Comparison of ENCODE assay signal across 14 cellular contexts in genomic region chr7:55109384-55110167, GRCh38.
DNase-seq lines count a peak whose midpoint lies in the region; ATAC-seq and TF ChIP-seq lines count a peak whose summit lies in the region.
"Had no signal": no experiment of that assay in that cellular context is flagged by ENCODE, and none has a peak within 500 bp of the region (broad histone marks: within the 10 kb centered on the region; RNA-seq: fewer than 3 reads in every experiment).

No MANE protein-coding gene starts in this region.

- CTCF ChIA-PET in Panc1 (lab: Charles Lee) = no interaction called here
- CTCF ChIA-PET in HEK293T (lab: Yijun Ruan, JAX) = interaction anchor here (0.8 kb wide), 1 partner anchor 37 kb away, joined by 4 read pairs; no protein-coding TSS in a partner anchor

- intact Hi-C loops in Panc1 (cut with micrococcal nuclease; ENCODE audit: unreplicated experiment) = no loop called here
- intact Hi-C loops in activated T-helper 1 cell treated with anti-CD3 and anti-CD28 coated beads, Interleukin-12 subunit alpha, Interleukin-12 subunit beta, Interleukin-2, Interleukin-4 antibody, amounts not matched to agents 30 ng/mL and 10 ng/mL and 1 ng/mL, durations not matched to agents 14 hours and 24 hours and 36 hours (cut with micrococcal nuclease) = no loop called here

- no peak overlapping the region for H2AFZ ChIP-seq in osteoblast (ENCODE audit: low read length)

- no peaks in the 10 kb centered on the region for H3K9me3 Mint-ChIP-seq in activated T-helper 1 cell treated with anti-CD3 and anti-CD28 coated beads, Interleukin-12 subunit alpha, Interleukin-12 subunit beta, Interleukin-2, Interleukin-4 antibody, amounts not matched to agents 30 ng/mL and 10 ng/mL and 1 ng/mL, durations not matched to agents 14 hours and 24 hours and 36 hours
- H3K9me3 Mint-ChIP-seq: activated CD4-positive, alpha-beta memory T cell treated with anti-CD3 and anti-CD28 coated beads, Interleukin-2, amount 10 ng/mL, durations not matched to agents 7 days and 5 days; T-helper 1 cell treated with Interleukin-12 subunit alpha and Interleukin-12 subunit beta and Interleukin-4 antibody, amounts not matched to agents 30 μg/mL and 1 μg/mL, for 36 hours had no signal

- H3K36me3 Mint-ChIP-seq in activated T-helper 1 cell treated with anti-CD3 and anti-CD28 coated beads, Interleukin-12 subunit alpha, Interleukin-12 subunit beta, Interleukin-2, Interleukin-4 antibody, amounts not matched to agents 30 ng/mL and 10 ng/mL and 1 ng/mL, durations not matched to agents 14 hours and 24 hours and 36 hours (ENCODE audit: low read depth) = no peaks in the 10 kb centered on the region

- no peaks in the 10 kb centered on the region for H3K9me3 ChIP-seq in Panc1 (ENCODE audit: control insufficient read depth, insufficient read depth, low read depth, low read length)
- H3K9me3 ChIP-seq in osteoblast (ENCODE audit: low read depth, low read length) = no peaks in the 10 kb centered on the region
- H3K9me3 ChIP-seq: transverse colon had no signal

- peaks cover 18% of the 10 kb centered on the region for H4K20me1 ChIP-seq in osteoblast (ENCODE audit: insufficient read depth, low read length)

- no peaks in the 10 kb centered on the region for H3K36me3 ChIP-seq in Panc1 (ENCODE audit: control insufficient read depth, insufficient read depth, low read length)
- peaks cover 4% of the 10 kb centered on the region for H3K36me3 ChIP-seq in osteoblast (ENCODE audit: insufficient read depth, low read length)
- H3K36me3 ChIP-seq: transverse colon had no signal

- POLR2A ChIA-PET in Panc1 (lab: Charles Lee) (interaction anchor here (0.9 kb wide), 1 partner anchor 16 kb away, joined by 4 read pairs; no protein-coding TSS in a partner anchor), HEK293T (lab: Yijun Ruan, JAX) (no interaction called here)

- peaks cover 10% of the 10 kb centered on the region for H3K27me3 Mint-ChIP-seq in activated T-helper 1 cell treated with anti-CD3 and anti-CD28 coated beads, Interleukin-12 subunit alpha, Interleukin-12 subunit beta, Interleukin-2, Interleukin-4 antibody, amounts not matched to agents 30 ng/mL and 10 ng/mL and 1 ng/mL, durations not matched to agents 14 hours and 24 hours and 36 hours (ENCODE audit: insufficient read depth)

- no peak for TF ChIP-seq CTCF in Panc1 (IDR thresholded peaks at IDR 0.05)
- TF ChIP-seq CTCF in osteoblast (IDR thresholded peaks at IDR 0.05; ENCODE audit: extremely low read depth, low read depth, low read length) = no peak

- H3K4me1 Mint-ChIP-seq in activated T-helper 1 cell treated with anti-CD3 and anti-CD28 coated beads, Interleukin-12 subunit alpha, Interleukin-12 subunit beta, Interleukin-2, Interleukin-4 antibody, amounts not matched to agents 30 ng/mL and 10 ng/mL and 1 ng/mL, durations not matched to agents 14 hours and 24 hours and 36 hours (ENCODE audit: low read depth) = no peaks in the 10 kb centered on the region
- H3K4me1 Mint-ChIP-seq: activated CD4-positive, alpha-beta memory T cell treated with anti-CD3 and anti-CD28 coated beads, Interleukin-2, amount 10 ng/mL, durations not matched to agents 7 days and 5 days had no signal

- peak overlapping the region; percentile 26 for H3K4me2 ChIP-seq in osteoblast (ENCODE audit: insufficient read depth, low read length)

- H3K27me3 ChIP-seq in Panc1 (ENCODE audit: control insufficient read depth, insufficient read depth, low read length) = no peaks in the 10 kb centered on the region
- H3K27me3 ChIP-seq in osteoblast (ENCODE audit: insufficient read depth, low read length) = no peaks in the 10 kb centered on the region
- H3K27me3 ChIP-seq: transverse colon had no signal

- H3K4me3 Mint-ChIP-seq in activated T-helper 1 cell treated with anti-CD3 and anti-CD28 coated beads, Interleukin-12 subunit alpha, Interleukin-12 subunit beta, Interleukin-2, Interleukin-4 antibody, amounts not matched to agents 30 ng/mL and 10 ng/mL and 1 ng/mL, durations not matched to agents 14 hours and 24 hours and 36 hours = no peak overlapping the region
- H3K4me3 Mint-ChIP-seq: activated CD4-positive, alpha-beta memory T cell treated with anti-CD3 and anti-CD28 coated beads, Interleukin-2, amount 10 ng/mL, durations not matched to agents 7 days and 5 days; T-helper 1 cell treated with Interleukin-12 subunit alpha and Interleukin-12 subunit beta and Interleukin-4 antibody, amounts not matched to agents 30 μg/mL and 1 μg/mL, for 36 hours had no signal

- H3K27ac ChIP-seq in Panc1 (ENCODE audit: low read length) (peak overlapping the region; percentile 62), osteoblast (ENCODE audit: low read depth, low read length) (peak overlapping the region; percentile 60)
- H3K27ac ChIP-seq: transverse colon had no signal

- ATAC-seq in Panc1 (peak; percentile 49), esophagus mucosa (peak; percentile 91)

- peaks cover 87% of the 10 kb centered on the region for H3K79me2 ChIP-seq in osteoblast (ENCODE audit: insufficient read depth, low read length)

- TSS peak; percentile 4 for BruUV-seq in Panc1 (replicated peaks; lab: Mats Ljungman, UMichigan)

- DNase-seq in DMS79 (lab: John Stamatoyannopoulos, UW) (peak; percentile 82), Panc1 (ENCODE audit: low read depth, low spot score) (no peak), osteoblast (ENCODE audit: insufficient read length, low spot score, missing footprints) (no peak), AML-193 (lab: John Stamatoyannopoulos, UW) (no peak), HEK293T (ENCODE audit: extremely low spot score) (no peak)
- DNase-seq in activated CD4-positive, CD25-positive, alpha-beta regulatory T cell (lab: John Stamatoyannopoulos, UW) = no peak
- no peak for DNase-seq in activated T-helper 1 cell treated with anti-CD3 and anti-CD28 coated beads, Interleukin-12 subunit alpha, Interleukin-12 subunit beta, Interleukin-2, Interleukin-4 antibody, amounts not matched to agents 30 ng/mL and 10 ng/mL and 1 ng/mL, durations not matched to agents 14 hours and 24 hours and 36 hours (ENCODE audit: low spot score)
- DNase-seq: activated CD4-positive, alpha-beta memory T cell treated with anti-CD3 and anti-CD28 coated beads, Interleukin-2, amount 10 ng/mL, durations not matched to agents 7 days and 5 days; activated gamma-delta T cell treated with Interleukin-2 at 50 U/mL for 16 hours; NCI-H1436 treated with DMSO at 0.1 percent for 48 hours; transverse colon had no signal

- H3K4me1 ChIP-seq in Panc1 (ENCODE audit: control insufficient read depth, insufficient read depth, low read length) (peaks cover 72% of the 10 kb centered on the region), osteoblast (ENCODE audit: insufficient read depth, low read length) (peaks cover 67% of the 10 kb centered on the region)

- in situ Hi-C loops in Panc1 (cut with HindIII; ENCODE audit: low pct_unique_long_range_greater_than_20kb, low sequenced_read_pairs) = no loop called here

- H3K4me3 ChIP-seq in Panc1 (ENCODE audit: low read depth in 2 of 2, low read length in 2 of 2) (no peak overlapping the region), osteoblast (ENCODE audit: insufficient read depth, low read length) (no peak overlapping the region)
- H3K4me3 ChIP-seq: lung, transverse colon had no signal

- H3K27ac Mint-ChIP-seq in activated T-helper 1 cell treated with anti-CD3 and anti-CD28 coated beads, Interleukin-12 subunit alpha, Interleukin-12 subunit beta, Interleukin-2, Interleukin-4 antibody, amounts not matched to agents 30 ng/mL and 10 ng/mL and 1 ng/mL, durations not matched to agents 14 hours and 24 hours and 36 hours = no peak overlapping the region
- H3K27ac Mint-ChIP-seq: activated CD4-positive, alpha-beta memory T cell treated with anti-CD3 and anti-CD28 coated beads, Interleukin-2, amount 10 ng/mL, durations not matched to agents 7 days and 5 days; T-helper 1 cell treated with Interleukin-12 subunit alpha and Interleukin-12 subunit beta and Interleukin-4 antibody, amounts not matched to agents 30 μg/mL and 1 μg/mL, for 36 hours had no signal

TF ChIP-seq in HEK293T, 16 proteins besides CTCF, POLR2A, EP300 and RAD21:
- TF ChIP-seq NFRKB (IDR thresholded peaks at IDR 0.05) (no peak), ARNT (IDR thresholded peaks at IDR 0.05) (no peak), ELF4 (IDR thresholded peaks at IDR 0.05) (no peak), CTBP1 (IDR thresholded peaks at IDR 0.05; ENCODE audit: borderline replicate concordance) (no peak), LEF1 (IDR thresholded peaks at IDR 0.05; ENCODE audit: borderline replicate concordance) (no peak), SUZ12 (IDR thresholded peaks at IDR 0.05) (no peak)
